14 cellular contexts compared by ENCODE assay signal in genomic region chr6:42551202-42551601, GRCh38. TPM values are rescaled to one million over a fixed set of nuclear protein-coding genes. Genes with fewer than 3 reads are reported as not detected.
A peak's percentile ranks its signal among the peaks of the same experiment; 100 is the strongest.
DNase-seq lines count a peak whose midpoint lies in the region; TF ChIP-seq lines count a peak whose summit lies in the region.
"Had no signal": no experiment of that assay in that cellular context is flagged by ENCODE, and none has a peak within 500 bp of the region (broad histone marks: within the 10 kb centered on the region; RNA-seq: fewer than 3 reads in every experiment).

No MANE protein-coding gene starts in this region.

- no peak overlapping the region for H3K27ac ChIP-seq in osteoblast (ENCODE audit: low read depth, low read length)

- H3K9me3 ChIP-seq in osteoblast (ENCODE audit: low read depth, low read length): no peaks in the 10 kb centered on the region

- no peaks in the 10 kb centered on the region for H4K20me1 ChIP-seq in osteoblast (ENCODE audit: insufficient read depth, low read length)

- peaks cover 8% of the 10 kb centered on the region for H3K4me1 ChIP-seq in osteoblast (ENCODE audit: insufficient read depth, low read length)

- no peaks in the 10 kb centered on the region for H3K36me3 ChIP-seq in osteoblast (ENCODE audit: insufficient read depth, low read length)

- DNase-seq in AG20443 (ENCODE audit: low spot score) (peak; percentile 27), HCEC 1CT (peak; percentile 22), epithelial cell of esophagus (ENCODE audit: low read depth) (peak; percentile 28), osteoblast (ENCODE audit: insufficient read length, low spot score, missing footprints) (peak; percentile 57), H4 (ENCODE audit: low spot score) (no peak), head of caudate nucleus (no peak)
- DNase-seq in stimulated activated CD8-positive, alpha-beta memory T cell treated with anti-CD3 and anti-CD28 coated beads, Interleukin-4, amount 100 ng/mL, for 48 hours: no peak
- DNase-seq: C1 segment of cervical spinal cord, EL, NCI-H187 treated with DMSO at 0.1 percent for 48 hours, NCI-H2171, NCI-H510A, NCI-H82, Right ventricle myocardium superior had no signal

- no peaks in the 10 kb centered on the region for H3K27me3 ChIP-seq in osteoblast (ENCODE audit: insufficient read depth, low read length)

- no peak overlapping the region for H3K4me3 ChIP-seq in epithelial cell of esophagus (ENCODE audit: low read length)
- H3K4me3 ChIP-seq in osteoblast (ENCODE audit: insufficient read depth, low read length): no peak overlapping the region

- no peak overlapping the region for H2AFZ ChIP-seq in osteoblast (ENCODE audit: low read length)

- TF ChIP-seq CTCF in epithelial cell of esophagus (IDR thresholded peaks at IDR 0.05; ENCODE audit: insufficient read depth, low read depth, low read length, missing control alignments) (no peak), osteoblast (IDR thresholded peaks at IDR 0.05; ENCODE audit: extremely low read depth, low read depth, low read length) (no peak)

- intact Hi-C loops in head of caudate nucleus (cut with DNase I): no loop called here

- H3K79me2 ChIP-seq in osteoblast (ENCODE audit: insufficient read depth, low read length): no peaks in the 10 kb centered on the region

- H3K4me2 ChIP-seq in osteoblast (ENCODE audit: insufficient read depth, low read length): no peak overlapping the region

RNA-seq across cellular contexts. Expression of gene UBR2, which starts 12.6 kb away (rescaled TPM):
- 31.5 and 32.1 TPM in 2 replicates for total RNA-seq in osteoblast
- total RNA-seq in H4 (2014; rRNA removed; shearing (Covaris generic)): 14.9 and 16.3 TPM in 2 replicates

Comparison
In these comparisons a context has a peak if more than half of its experiments do, and no peak if none do; other contexts are left out.
1. DNase-seq: peak in AG20443 (single experiment), HCEC 1CT (single experiment), epithelial cell of esophagus (single experiment) and osteoblast (single experiment); none in H4 (single experiment), head of caudate nucleus (0 of 42) and stimulated activated CD8-positive, alpha-beta memory T cell treated with anti-CD3 and anti-CD28 coated beads, Interleukin-4, amount 100 ng/mL, for 48 hours (single experiment).